23 cellular contexts compared by ENCODE assay signal in genomic region chr2:104563398-104564024, GRCh38.
"Had no signal": no experiment of that assay in that cellular context is flagged by ENCODE, and none has a peak within 500 bp of the region (broad histone marks: within the 10 kb centered on the region; RNA-seq: fewer than 3 reads in every experiment).

No MANE protein-coding gene starts in this region.

- H3K4me2 ChIP-seq: hepatocyte had no signal

- H3K36me3 Mint-ChIP-seq: activated naive CD8-positive, alpha-beta T cell; mesothelial cell of epicardium; stimulated activated memory B cell treated with anti-CD40 and anti-IgM and Interleukin-4, amounts not matched to agents 10 μg/mL and 1 μg/mL and 100 μg/mL, for 72 hours had no signal

- H3K27ac Mint-ChIP-seq: activated CD4-positive, alpha-beta T cell treated with anti-CD3 and anti-CD28 coated beads for 36 hours; activated naive CD8-positive, alpha-beta T cell; endodermal cell; mesothelial cell of epicardium; nephron; stimulated activated memory B cell treated with anti-CD40 and anti-IgM and Interleukin-4, amounts not matched to agents 10 μg/mL and 1 μg/mL and 100 μg/mL, for 72 hours had no signal

- H3K4me1 ChIP-seq: colonic mucosa, foreskin keratinocyte, spleen, upper lobe of right lung had no signal

- H2AFZ ChIP-seq: hepatocyte had no signal

- H3K27me3 Mint-ChIP-seq: activated CD4-positive, alpha-beta T cell treated with anti-CD3 and anti-CD28 coated beads for 36 hours; activated naive CD8-positive, alpha-beta T cell; central memory CD8-positive, alpha-beta T cell had no signal

- H3K79me2 ChIP-seq: hepatocyte had no signal

- H3K9me3 Mint-ChIP-seq: endodermal cell; mesothelial cell of epicardium; nephron; stimulated activated memory B cell treated with anti-CD40 and anti-IgM and Interleukin-4, amounts not matched to agents 10 μg/mL and 1 μg/mL and 100 μg/mL, for 72 hours had no signal

- H3K4me3 ChIP-seq: colonic mucosa, hepatocyte, lung, spleen, thoracic aorta, upper lobe of right lung had no signal

- H3K36me3 ChIP-seq: brain microvascular endothelial cell, colonic mucosa, spleen, thoracic aorta, upper lobe of right lung had no signal

- DNase-seq: activated CD4-positive, alpha-beta T cell treated with anti-CD3 and anti-CD28 coated beads for 36 hours; activated CD4-positive, alpha-beta T cell treated with anti-CD3 and anti-CD28 coated beads, Interleukin-2, amount 50 U/mL, for 48 hours; activated gamma-delta T cell treated with Interleukin-2 at 50 U/mL for 16 hours; brain microvascular endothelial cell; colonic mucosa; endodermal cell; foreskin keratinocyte; islet precursor cell; nucleus accumbens; posterior cingulate gyrus; retina; spleen; stimulated activated CD4-positive, alpha-beta T cell treated with anti-CD3 and anti-CD28 coated beads, Interleukin-4, amount 100 ng/mL, for 4 hours; upper lobe of right lung had no signal

- H3K4me1 Mint-ChIP-seq: activated CD4-positive, alpha-beta T cell treated with anti-CD3 and anti-CD28 coated beads for 36 hours; central memory CD8-positive, alpha-beta T cell; mesothelial cell of epicardium; nephron; stimulated activated memory B cell treated with anti-CD40 and anti-IgM and Interleukin-4, amounts not matched to agents 10 μg/mL and 1 μg/mL and 100 μg/mL, for 72 hours had no signal

- ATAC-seq: activated CD4-positive, alpha-beta T cell treated with anti-CD3 and anti-CD28 coated beads for 36 hours; foreskin keratinocyte; stimulated activated memory B cell treated with anti-CD40 and anti-IgM and Interleukin-4, amounts not matched to agents 10 μg/mL and 1 μg/mL and 100 μg/mL, for 72 hours; upper lobe of right lung had no signal

- H3K27me3 ChIP-seq: brain microvascular endothelial cell, colonic mucosa, foreskin keratinocyte, upper lobe of right lung had no signal

- H3K9me3 ChIP-seq: colonic mucosa, spleen, thoracic aorta, upper lobe of right lung had no signal

- H3K27ac ChIP-seq: brain microvascular endothelial cell, colonic mucosa, epithelial cell of prostate, foreskin keratinocyte, hepatocyte, spleen, thoracic aorta, upper lobe of right lung had no signal

- H3K4me3 Mint-ChIP-seq: activated CD4-positive, alpha-beta T cell treated with anti-CD3 and anti-CD28 coated beads for 36 hours; activated naive CD8-positive, alpha-beta T cell; central memory CD8-positive, alpha-beta T cell; endodermal cell; mesothelial cell of epicardium; nephron; stimulated activated memory B cell treated with anti-CD40 and anti-IgM and Interleukin-4, amounts not matched to agents 10 μg/mL and 1 μg/mL and 100 μg/mL, for 72 hours had no signal
